ENCODE assay signal across 8 cellular contexts in genomic region chr17:76737676-76738467, GRCh38. TPM values are rescaled to one million over a fixed set of nuclear protein-coding genes. Genes with fewer than 3 reads are reported as not detected.
DNase-seq lines count a peak whose midpoint lies in the region; TF ChIP-seq lines count a peak whose summit lies in the region.

Gene MFSD11, plus strand, starts transcription at chr17:76738119. Its CDS starts 234 bp downstream, at chr17:76738353.

- H2AFZ ChIP-seq in H9 (ENCODE audit: low read length) (no peak within 1 kb of the TSS), neural progenitor cell (replicated peaks) (peak within 1 kb of the TSS; percentile 74)

- peaks cover 29 to 34% of the 10 kb centered on the region in 2 experiments for H3K4me1 Mint-ChIP-seq in H9
- H3K4me1 Mint-ChIP-seq in neural progenitor cell: peaks cover 51% of the 10 kb centered on the region

- H3K36me3 ChIP-seq in neural progenitor cell: peaks cover 36% of the 10 kb centered on the region
- peaks cover 16 to 30% of the 10 kb centered on the region in 2 donors for H3K36me3 ChIP-seq in stomach smooth muscle (ENCODE audit: control insufficient read depth in 2 of 2, insufficient read depth in 2 of 2, low read length in 2 of 2)

- H3K9ac ChIP-seq in H9 (ENCODE audit: extremely low read depth, insufficient read length, low read length) (peak within 1 kb of the TSS; percentile 96), neural progenitor cell (peak within 1 kb of the TSS; percentile 93), stomach smooth muscle (ENCODE audit: low read length in 2 of 2) (peak within 1 kb of the TSS; percentile 90 to 91)

- peak within 1 kb of the TSS; percentile 93 for H2BK120ac ChIP-seq in H9 (ENCODE audit: low read depth, low read length, poor library complexity, severe bottlenecking)

- peak within 1 kb of the TSS; percentile 71 for H3K4me2 ChIP-seq in H9 (ENCODE audit: insufficient read depth, insufficient read length, low read length)
- H3K4me2 ChIP-seq in neural progenitor cell: peak within 1 kb of the TSS; percentile 98

- peak within 1 kb of the TSS; percentile 90 for H3K4me3 ChIP-seq in neural progenitor cell
- peak within 1 kb of the TSS; percentile 87 to 97 for H3K4me3 ChIP-seq in stomach smooth muscle (ENCODE audit: low read length in 2 of 2)

- no peaks in the 10 kb centered on the region for H3K27me3 ChIP-seq in H9 (ENCODE audit: insufficient read depth, low read length)
- no peaks in the 10 kb centered on the region for H3K27me3 ChIP-seq in neural progenitor cell
- no peaks in the 10 kb centered on the region for H3K27me3 ChIP-seq in stomach smooth muscle (ENCODE audit: control insufficient read depth in 1 of 2, insufficient read depth in 2 of 2, low read length in 2 of 2)

- no peaks in the 10 kb centered on the region for H3K9me3 ChIP-seq in H9 (ENCODE audit: control insufficient read depth, low read depth, low read length)
- no peaks in the 10 kb centered on the region for H3K9me3 ChIP-seq in neural progenitor cell (ENCODE audit: low read depth)
- H3K9me3 ChIP-seq in stomach smooth muscle (ENCODE audit: control insufficient read depth in 2 of 2, low read length in 2 of 2): no peaks in the 10 kb centered on the region

- no peaks in the 10 kb centered on the region for H3K4me1 ChIP-seq in H9 (ENCODE audit: insufficient read depth, low read length)
- H3K4me1 ChIP-seq in neural progenitor cell: peaks cover 27% of the 10 kb centered on the region
- H3K4me1 ChIP-seq in stomach smooth muscle (ENCODE audit: control insufficient read depth, insufficient read depth, low read length): peaks cover 36% of the 10 kb centered on the region

- peak within 1 kb of the TSS; percentile 99 for H3K18ac ChIP-seq in H9 (ENCODE audit: insufficient read length, low read depth, low read length)

- H3K27ac Mint-ChIP-seq in H9: peak within 1 kb of the TSS; percentile 100
- H3K27ac Mint-ChIP-seq in neural progenitor cell: peak within 1 kb of the TSS; percentile 96

- H2AK5ac ChIP-seq in H9 (ENCODE audit: insufficient read length, low read length): no peak within 1 kb of the TSS

- H3K56ac ChIP-seq in H9 (ENCODE audit: insufficient read length, low read depth, low read length): peak within 1 kb of the TSS; percentile 93

- H4K20me1 ChIP-seq in H9 (ENCODE audit: control insufficient read depth, insufficient read depth, insufficient read length) (no peaks in the 10 kb centered on the region), neural progenitor cell (ENCODE audit: low read depth) (peaks cover 34% of the 10 kb centered on the region)

- H3K36me3 Mint-ChIP-seq in H9 (ENCODE audit: insufficient read depth in 1 of 3, low read depth in 3 of 3) (peaks cover 40 to 57% (median 43%) of the 10 kb centered on the region in 3 experiments), neural progenitor cell (peaks cover 30% of the 10 kb centered on the region)

- peaks cover 49% of the 10 kb centered on the region for H3F3A ChIP-seq in neural progenitor cell (ENCODE audit: low read depth)

- DNase-seq in G401 (ENCODE audit: low spot score) (peak; percentile 87), H9 (peak; percentile 98), M059J (ENCODE audit: low read depth) (peak; percentile 88), SK-N-DZ (ENCODE audit: low spot score) (peak; percentile 96), foreskin melanocyte (peak; percentile 96), neural progenitor cell (ENCODE audit: low spot score) (peak; percentile 98)
- DNase-seq in activated naive CD4-positive, alpha-beta T cell treated with Interleukin-2 at 50 U/mL for 16 hours: peak; percentile 93

- peak within 1 kb of the TSS; percentile 99 for H3K14ac ChIP-seq in H9 (ENCODE audit: insufficient read depth, low read length)

- H3K4ac ChIP-seq in H9 (ENCODE audit: low read depth, low read length): peak within 1 kb of the TSS; percentile 71

- no peak within 1 kb of the TSS for H2BK20ac ChIP-seq in H9 (ENCODE audit: low read depth, low read length, poor library complexity, severe bottlenecking)

- H3K27me3 Mint-ChIP-seq in H9 (ENCODE audit: low read depth) (peaks cover 2% of the 10 kb centered on the region), neural progenitor cell (ENCODE audit: insufficient read depth, low read depth) (peaks cover 4% of the 10 kb centered on the region)

- H3K79me2 ChIP-seq in H9 (ENCODE audit: insufficient read depth, low read length): peaks cover 17% of the 10 kb centered on the region; the same call in 1 of the 2 replicates
- peaks cover 64% of the 10 kb centered on the region for H3K79me2 ChIP-seq in neural progenitor cell (ENCODE audit: low read depth)

- H2BK15ac ChIP-seq in H9 (ENCODE audit: low read depth, low read length): no peak within 1 kb of the TSS

- TF ChIP-seq CTCF in H9 (conservative IDR thresholded peaks at IDR 0.05) (no peak), neural progenitor cell (IDR thresholded peaks at IDR 0.05) (no peak)

- H3K23me2 ChIP-seq in H9 (ENCODE audit: insufficient read length, low read depth, low read length, poor library complexity, severe bottlenecking): no peaks in the 10 kb centered on the region

- H2BK5ac ChIP-seq in H9 (ENCODE audit: insufficient read length, low read length): peak within 1 kb of the TSS; percentile 84

- H4K8ac ChIP-seq in H9 (replicated peaks; ENCODE audit: insufficient read length, low read depth, low read length): no peak within 1 kb of the TSS

- H4K91ac ChIP-seq in H9 (ENCODE audit: insufficient read length, low read depth, low read length): peak within 1 kb of the TSS; percentile 79

- in situ Hi-C loops in G401 (cut with HindIII; ENCODE audit: low sequenced_read_pairs): no loop called here

- peaks cover 3 to 7% of the 10 kb centered on the region in 2 experiments; a peak in 2 of 5 replicates for H3K9me3 Mint-ChIP-seq in H9
- H3K9me3 Mint-ChIP-seq in neural progenitor cell: no peaks in the 10 kb centered on the region

- peak within 1 kb of the TSS; percentile 97 for H2BK12ac ChIP-seq in H9 (ENCODE audit: insufficient read length, low read depth, low read length)

- H3K23ac ChIP-seq in H9 (ENCODE audit: insufficient read length, low read depth, low read length): no peak within 1 kb of the TSS

- peak within 1 kb of the TSS; percentile 95 to 99 for H3K4me3 Mint-ChIP-seq in H9
- H3K4me3 Mint-ChIP-seq in neural progenitor cell: peak within 1 kb of the TSS; percentile 95

- H3K27ac ChIP-seq in H9 (ENCODE audit: insufficient read length, low read depth, low read length): peak within 1 kb of the TSS; percentile 78
- H3K27ac ChIP-seq in neural progenitor cell: peak within 1 kb of the TSS; percentile 99
- peak within 1 kb of the TSS; percentile 95 for H3K27ac ChIP-seq in stomach smooth muscle (ENCODE audit: low read length)

- H3K79me1 ChIP-seq in H9 (ENCODE audit: insufficient read depth, low read depth, low read length, poor library complexity, severe bottlenecking): no peaks in the 10 kb centered on the region

- no CpG with 5 or more reads among the region's 57 CpGs for WGBS in H9 (ENCODE audit: extremely low coverage, insufficient read length, low lambda C conversion rate)

- peak within 1 kb of the TSS; percentile 73 for H4K5ac ChIP-seq in H9 (ENCODE audit: insufficient read length, low read depth, low read length)

- peak within 1 kb of the TSS; percentile 98 for H3T11ph ChIP-seq in H9 (ENCODE audit: low read length)

RNA-seq across cellular contexts. Expression of gene MFSD11, which starts in this region (rescaled TPM):
- 11.5 and 45.7 TPM in 2 replicates for total RNA-seq in G401 (2014; rRNA removed; shearing (Covaris generic))
- total RNA-seq in H9 (2021) (19.9 and 21.8 TPM in 2 replicates), neural progenitor cell (ENCODE audit: low replicate concordance) (22.5 and 25.7 TPM in 2 replicates)
- 15.8 and 16.4 TPM in 2 replicates for total RNA-seq in M059J (2014; rRNA removed; shearing (Covaris generic))
- 33.1 and 35.2 TPM in 2 replicates for polyA plus RNA-seq in SK-N-DZ (2014; cell fraction: cytosol; rRNA removed)
- polyA plus RNA-seq in SK-N-DZ (2014; cell fraction: nucleus; rRNA removed): 48.5 and 64.6 TPM in 2 replicates

Comparison
In these comparisons a context has a peak if more than half of its experiments do, and no peak if none do; other contexts are left out.
1. Peak in every context shown above with its lines: DNase-seq, H3K4me3 ChIP-seq and H3K27ac ChIP-seq.